ENCODE assay signal across 14 cellular contexts in the genomic region with DNA sequence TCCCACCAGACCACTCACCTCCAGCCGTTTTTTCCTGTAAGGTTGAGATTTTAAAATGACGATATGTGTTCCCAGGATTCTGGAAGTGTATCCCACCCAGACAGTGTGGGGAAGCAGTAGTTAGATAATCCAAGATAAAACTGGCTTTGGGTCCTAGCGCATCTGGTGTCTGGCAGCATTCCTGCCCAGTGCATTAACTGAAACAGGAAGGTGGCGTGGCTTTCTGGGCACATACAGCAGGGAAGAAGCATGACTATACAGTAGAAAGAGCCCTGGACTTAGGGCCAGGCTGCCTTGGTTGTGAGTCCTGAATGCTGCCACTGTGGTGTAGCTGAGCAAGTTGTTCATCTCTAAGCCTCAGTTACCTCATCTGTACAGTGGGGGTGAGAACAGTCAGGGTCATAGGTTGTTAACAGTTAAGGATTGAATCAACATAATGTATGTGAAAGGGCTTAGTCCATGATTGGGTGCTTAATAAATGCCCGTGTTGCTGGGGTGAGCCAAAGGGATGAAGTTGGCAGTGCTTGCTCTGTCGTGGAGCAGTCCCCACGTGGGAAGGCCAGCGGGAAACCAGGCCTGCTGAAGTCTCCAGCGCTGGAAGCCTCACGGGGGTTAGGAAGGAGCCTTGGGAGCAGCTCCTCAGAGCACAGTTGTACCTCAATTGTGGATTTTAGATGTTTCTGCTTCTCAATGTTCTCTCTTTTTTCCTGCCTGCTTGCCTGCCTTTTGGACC. TPM values are rescaled to one million over a fixed set of nuclear protein-coding genes. Genes with fewer than 3 reads are reported as not detected.
DNase-seq lines count a peak whose midpoint lies in the region; ATAC-seq, FAIRE-seq and TF ChIP-seq lines count a peak whose summit lies in the region.
"Had no signal": no experiment of that assay in that cellular context is flagged by ENCODE, and none has a peak within 500 bp of the region (broad histone marks: within the 10 kb centered on the region; RNA-seq: fewer than 3 reads in every experiment).

No MANE protein-coding gene starts in this region.

- peaks cover 37% of the 10 kb centered on the region for H3K4me1 ChIP-seq in HepG2 (ENCODE audit: insufficient read depth, low read length)
- H3K4me1 ChIP-seq in right lobe of liver, result peaks cover 0 to 14% (median 7%) of the 10 kb centered on the region in 4 donors
- peaks cover 1 to 4% of the 10 kb centered on the region in 2 donors for H3K4me1 ChIP-seq in aorta (ENCODE audit: control insufficient read depth in 1 of 2, insufficient read depth in 2 of 2, low read length in 2 of 2)
- H3K4me1 ChIP-seq: Caco-2 had no signal

- no peak overlapping the region for H3K4me2 ChIP-seq in HepG2 (ENCODE audit: low read depth, low read length)

- TF ChIP-seq CTCF in HepG2 (CRISPR knock-in tag; IDR thresholded peaks at IDR 0.05) (no peak), right lobe of liver (IDR thresholded peaks at IDR 0.05) (no peak)

- BruUV-seq in HepG2 (replicated peaks; lab: Mats Ljungman, UMichigan), result no TSS peak

- ATAC-seq in HepG2, result no peak
- no peak for ATAC-seq in right lobe of liver
- no peak for ATAC-seq in activated naive CD4-positive, alpha-beta T cell treated with anti-CD3 and anti-CD28 coated beads, Interleukin-2, amount 50 U/mL, for 72 hours
- no peak for ATAC-seq in aorta (ENCODE audit: low FRiP score)
- ATAC-seq in HG03354 (IDR thresholded peaks at IDR 0.05; ENCODE audit: poor library complexity, severe bottlenecking, unreplicated experiment), result no peak

- no peak for FAIRE-seq in HepG2 (lab: Jason Lieb, UNC)
- FAIRE-seq: TTC549 had no signal

- no peaks in the 10 kb centered on the region for H3K9me3 ChIP-seq in HepG2 (ENCODE audit: low read length)
- no peaks in the 10 kb centered on the region for H3K9me3 ChIP-seq in right lobe of liver
- H3K9me3 ChIP-seq in aorta (ENCODE audit: control insufficient read depth, low read length), result no peaks in the 10 kb centered on the region
- H3K9me3 ChIP-seq: Caco-2, testis had no signal

- peak overlapping the region; percentile 65 for H3K27ac ChIP-seq in HepG2 (ENCODE audit: extremely low read length, insufficient read depth, low read length)
- peak overlapping the region in 1 of 3 donors; percentile 29 for H3K27ac ChIP-seq in right lobe of liver
- H3K27ac ChIP-seq in layer of hippocampus (ENCODE audit: low read depth, low read length), result peak overlapping the region; percentile 87
- H3K27ac ChIP-seq in aorta (ENCODE audit: low read depth in 1 of 2, low read length in 2 of 2), result peak overlapping the region; percentile 52 to 84
- H3K27ac ChIP-seq: epithelial cell of prostate, testis had no signal

- CTCF ChIA-PET in HepG2 (lab: Yijun Ruan, JAX; ENCODE audit: low intra/inter-chr PET ratio, low total read pairs), result no interaction called here

- H3K9me3 Mint-ChIP-seq in activated naive CD4-positive, alpha-beta T cell treated with anti-CD3 and anti-CD28 coated beads, Interleukin-2, amount 50 U/mL, for 72 hours, result no peaks in the 10 kb centered on the region

- peaks cover 23 to 37% of the 10 kb centered on the region in 2 donors for H3K36me3 Mint-ChIP-seq in activated naive CD4-positive, alpha-beta T cell treated with anti-CD3 and anti-CD28 coated beads, Interleukin-2, amount 50 U/mL, for 72 hours

- TF ChIP-seq EP300 in HepG2 (IDR thresholded peaks at IDR 0.05; ENCODE audit: low read depth in 2 of 2, low read length in 2 of 2), result no peak
- no peak for TF ChIP-seq EP300 in HepG2 (CRISPR knock-in tag; IDR thresholded peaks at IDR 0.05; ENCODE audit: borderline replicate concordance)

- no peak overlapping the region for H2AFZ ChIP-seq in HepG2 (ENCODE audit: low read length)

- peaks cover 9% of the 10 kb centered on the region; the same call in 1 of the 2 replicates for H4K20me1 ChIP-seq in HepG2 (ENCODE audit: insufficient read depth, low read length)

- POLR2A ChIA-PET in HepG2 (lab: Yijun Ruan, JAX), result interaction anchor here (0.6 to 4.7 kb wide), 3 partner anchors 17 to 49 kb away, joined by 3 to 62 read pairs (median 7); partner anchors contain the start of gene CLTA

- TF ChIP-seq POLR2A in HepG2 (IDR thresholded peaks at IDR 0.05; ENCODE audit: insufficient read depth in 1 of 2, low read depth in 2 of 2, low read length in 2 of 2), result no peak
- no peak for TF ChIP-seq POLR2A in right lobe of liver (IDR thresholded peaks at IDR 0.05)

- H3K27me3 ChIP-seq in HepG2 (ENCODE audit: control insufficient read depth in 1 of 2, insufficient read depth in 2 of 2, low read length in 2 of 2), result no peaks in the 10 kb centered on the region
- no peaks in the 10 kb centered on the region for H3K27me3 ChIP-seq in right lobe of liver
- H3K27me3 ChIP-seq in layer of hippocampus (ENCODE audit: control insufficient read depth, insufficient read depth, low read length), result no peaks in the 10 kb centered on the region
- no peaks in the 10 kb centered on the region for H3K27me3 ChIP-seq in aorta (ENCODE audit: control insufficient read depth in 1 of 2, insufficient read depth in 2 of 2, low read length in 1 of 2)
- H3K27me3 ChIP-seq: testis had no signal

- 93% methylated on average over 10 of the region's 10 CpGs for WGBS in HepG2 (ENCODE audit: low lambda C conversion rate)
- 71% methylated on average over 7 of the region's 10 CpGs for WGBS in right lobe of liver (ENCODE audit: insufficient coverage, low coverage, low lambda C conversion rate, missing lambda C conversion rate)
- WGBS in aorta, 2 donors, result 34 to 39% methylated on average over 10 of the region's 10 CpGs

- in situ Hi-C loops in HepG2 (cut with HindIII; ENCODE audit: extremely low pct_ligation_motif_present, low pct_unique_long_range_greater_than_20kb), result no loop called here

- no peak for TF ChIP-seq RAD21 in HepG2 (CRISPR knock-in tag; IDR thresholded peaks at IDR 0.05)

- H3K36me3 ChIP-seq in HepG2 (replicated peaks in 1 of 2; ENCODE audit: control insufficient read depth in 1 of 2, insufficient read depth in 2 of 2, low read length in 2 of 2) (peaks cover 36 to 93% of the 10 kb centered on the region in 2 experiments), right lobe of liver (peaks cover 7 to 88% (median 21%) of the 10 kb centered on the region in 4 donors), aorta (ENCODE audit: control insufficient read depth in 1 of 2, insufficient read depth in 2 of 2, low read length in 1 of 2) (peaks cover 6 to 10% of the 10 kb centered on the region in 2 donors)

- H3K27ac Mint-ChIP-seq in activated naive CD4-positive, alpha-beta T cell treated with anti-CD3 and anti-CD28 coated beads, Interleukin-2, amount 50 U/mL, for 72 hours, result peak overlapping the region; percentile 82 to 86

- H3K9ac ChIP-seq in HepG2 (ENCODE audit: insufficient read depth, low read depth, low read length), result no peak overlapping the region

- DNase-seq in HepG2 (ENCODE audit: low spot score), result no peak
- no peak for DNase-seq in right lobe of liver
- DNase-seq in activated naive CD4-positive, alpha-beta T cell treated with anti-CD3 and anti-CD28 coated beads, Interleukin-2, amount 50 U/mL, for 72 hours (ENCODE audit: low spot score in 2 of 2), result no peak
- DNase-seq in aorta, result no peak
- no peak for DNase-seq in activated effector memory CD4-positive, alpha-beta T cell treated with Interleukin-2 at 50 U/mL for 16 hours
- DNase-seq in mesenteric fat pad (ENCODE audit: low spot score), result no peak
- DNase-seq: activated effector memory CD4-positive, alpha-beta T cell treated with anti-CD3 and anti-CD28 coated beads, Interleukin-2, amount 50 U/mL, for 16 hours; Caco-2; stimulated activated CD4-positive, alpha-beta T cell treated with anti-CD3 and anti-CD28 coated beads, Interleukin-2, amount 100 ng/mL, for 24 hours; testis had no signal

- H3K79me2 ChIP-seq in HepG2 (ENCODE audit: insufficient read depth, low read length), result peaks cover 21% of the 10 kb centered on the region

- no peak overlapping the region for H3K4me3 ChIP-seq in HepG2 (replicated peaks in 1 of 3; ENCODE audit: insufficient read depth in 1 of 3, low read depth in 2 of 3, low read length in 3 of 3)
- H3K4me3 ChIP-seq in right lobe of liver, result no peak overlapping the region
- H3K4me3 ChIP-seq in aorta (ENCODE audit: low read length in 2 of 2), result no peak overlapping the region
- H3K4me3 ChIP-seq: testis had no signal

- intact Hi-C loops in HepG2 (cut with micrococcal nuclease; ENCODE audit: unreplicated experiment), result no loop called here
- intact Hi-C loops in right lobe of liver (cut with DNase I), result loop anchor here in 1 of 2 donors (10.0 kb wide), 1 partner anchor 116 kb away; no protein-coding TSS in a partner anchor
- intact Hi-C loops in aorta (cut with DNase I), result no loop called here

RNA-seq across cellular contexts. Expression of gene CLTA, which starts 18.0 kb away (rescaled TPM):
- total RNA-seq in HepG2 (2016; rRNA removed; fragmentation: Illumina TruSeq; extraction: Trizol) (222 and 227 TPM in 2 replicates), right lobe of liver (100 to 1,000 TPM in 2 of 6 experiments, 10 to 100 TPM in 4; 52.3 to 154 (median 72.7) TPM), aorta (100 to 1,000 TPM; 117 to 118 TPM), mesenteric fat pad (190 TPM)
- total RNA-seq in HepG2 (2016; cell fraction: cytosol; rRNA removed; fragmentation: Illumina TruSeq; extraction: Trizol; ENCODE audit: low read depth), result 77.4 and 77.5 TPM in 2 replicates
- 223 and 230 TPM in 2 replicates for total RNA-seq in HepG2 (2016; cell fraction: insoluble cytoplasmic fraction; rRNA removed; fragmentation: Illumina TruSeq; extraction: Trizol)
- 134 and 142 TPM in 2 replicates for total RNA-seq in HepG2 (2016; cell fraction: membrane; rRNA removed; fragmentation: Illumina TruSeq; extraction: Trizol)
- total RNA-seq in HepG2 (2016; cell fraction: nucleus; rRNA removed; fragmentation: Illumina TruSeq; extraction: Trizol), result 66.4 and 74.6 TPM in 2 replicates
- polyA plus RNA-seq in HepG2 (2011; rRNA removed) (110 and 143 TPM in 2 replicates), aorta (100 to 1,000 TPM; 164 to 191 TPM)
- 131 and 141 TPM in 2 replicates for polyA plus RNA-seq in HepG2 (2011; cell fraction: cytosol; rRNA removed)
- polyA plus RNA-seq in HepG2 (2011; cell fraction: nucleus; rRNA removed), result 33.5 and 40.0 TPM in 2 replicates
- 138 and 142 TPM in 2 replicates for polyA plus RNA-seq in HepG2 (2012)
- polyA plus RNA-seq in HepG2 (2016; cell fraction: cytosol; fragmentation: Illumina TruSeq; extraction: Trizol; ENCODE audit: low read depth), result 80.6 and 83.8 TPM in 2 replicates
- 243 and 252 TPM in 2 replicates for polyA plus RNA-seq in HepG2 (2016; cell fraction: insoluble cytoplasmic fraction; fragmentation: Illumina TruSeq; extraction: Trizol; ENCODE audit: low read depth)
- polyA plus RNA-seq in HepG2 (2016; cell fraction: membrane; fragmentation: Illumina TruSeq; extraction: Trizol; ENCODE audit: low read depth), result 122 and 129 TPM in 2 replicates
- polyA plus RNA-seq in HepG2 (2016; cell fraction: nucleus; fragmentation: Illumina TruSeq; extraction: Trizol; ENCODE audit: insufficient read depth, low read depth), result 116 and 119 TPM in 2 replicates
- polyA minus RNA-seq in HepG2 (2011; rRNA and poly(A)+ RNA removed; ENCODE audit: low replicate concordance), result 57.2 and 96.3 TPM in 2 replicates
- 62.5 and 79.0 TPM in 2 replicates for polyA minus RNA-seq in HepG2 (2011; cell fraction: cytosol; rRNA and poly(A)+ RNA removed)
- polyA minus RNA-seq in HepG2 (2011; cell fraction: nucleus; rRNA and poly(A)+ RNA removed), result 17.6 and 26.5 TPM in 2 replicates
- total RNA-seq in activated naive CD4-positive, alpha-beta T cell treated with anti-CD3 and anti-CD28 coated beads, Interleukin-2, amount 50 U/mL, for 72 hours, result 100 to 1,000 TPM in 1 of 2 donors, 10 to 100 TPM in 1; 77.0 to 127 TPM

RNA-seq across cellular contexts. Expression of gene CCIN, which starts 39.5 kb away (rescaled TPM):
- total RNA-seq in HepG2 (2016; rRNA removed; fragmentation: Illumina TruSeq; extraction: Trizol) (not detected in 2 replicates), right lobe of liver (not detected), aorta (under 1 TPM; 0.68 to 0.99 TPM), mesenteric fat pad (0.87 TPM)
- not detected in 2 replicates for total RNA-seq in HepG2 (2016; cell fraction: cytosol; rRNA removed; fragmentation: Illumina TruSeq; extraction: Trizol; ENCODE audit: low read depth)
- not detected in 2 replicates for total RNA-seq in HepG2 (2016; cell fraction: insoluble cytoplasmic fraction; rRNA removed; fragmentation: Illumina TruSeq; extraction: Trizol)
- not detected in 2 replicates for total RNA-seq in HepG2 (2016; cell fraction: membrane; rRNA removed; fragmentation: Illumina TruSeq; extraction: Trizol)
- total RNA-seq in HepG2 (2016; cell fraction: nucleus; rRNA removed; fragmentation: Illumina TruSeq; extraction: Trizol), result not detected in 2 replicates
- polyA plus RNA-seq in HepG2 (2011; rRNA removed) (not detected in 2 replicates), aorta (under 1 TPM; 0.18 to 0.63 TPM)
- 0.04 TPM in 1 of 2 replicates, not detected in the other for polyA plus RNA-seq in HepG2 (2011; cell fraction: cytosol; rRNA removed)
- 0.07 TPM in 1 of 2 replicates, not detected in the other for polyA plus RNA-seq in HepG2 (2011; cell fraction: nucleus; rRNA removed)
- polyA plus RNA-seq in HepG2 (2012), result not detected in 2 replicates
- not detected in 2 replicates for polyA plus RNA-seq in HepG2 (2016; cell fraction: cytosol; fragmentation: Illumina TruSeq; extraction: Trizol; ENCODE audit: low read depth)
- polyA plus RNA-seq in HepG2 (2016; cell fraction: insoluble cytoplasmic fraction; fragmentation: Illumina TruSeq; extraction: Trizol; ENCODE audit: low read depth), result not detected in 2 replicates
- polyA plus RNA-seq in HepG2 (2016; cell fraction: membrane; fragmentation: Illumina TruSeq; extraction: Trizol; ENCODE audit: low read depth), result not detected in 2 replicates
- not detected in 2 replicates for polyA plus RNA-seq in HepG2 (2016; cell fraction: nucleus; fragmentation: Illumina TruSeq; extraction: Trizol; ENCODE audit: insufficient read depth, low read depth)
- not detected in 2 replicates for polyA minus RNA-seq in HepG2 (2011; rRNA and poly(A)+ RNA removed; ENCODE audit: low replicate concordance)
- polyA minus RNA-seq in HepG2 (2011; cell fraction: cytosol; rRNA and poly(A)+ RNA removed), result not detected in 2 replicates
- not detected in 2 replicates for polyA minus RNA-seq in HepG2 (2011; cell fraction: nucleus; rRNA and poly(A)+ RNA removed)
- not detected for total RNA-seq in activated naive CD4-positive, alpha-beta T cell treated with anti-CD3 and anti-CD28 coated beads, Interleukin-2, amount 50 U/mL, for 72 hours
- total RNA-seq: Caco-2 had no signal

RNA-seq across cellular contexts. Expression of gene GNE, which starts 49.6 kb away (rescaled TPM):
- total RNA-seq in HepG2 (2016; rRNA removed; fragmentation: Illumina TruSeq; extraction: Trizol), result 24.1 and 38.8 TPM in 2 replicates
- 4.5 and 5.6 TPM in 2 replicates for total RNA-seq in HepG2 (2016; cell fraction: cytosol; rRNA removed; fragmentation: Illumina TruSeq; extraction: Trizol; ENCODE audit: low read depth)
- 25.0 and 37.4 TPM in 2 replicates for total RNA-seq in HepG2 (2016; cell fraction: insoluble cytoplasmic fraction; rRNA removed; fragmentation: Illumina TruSeq; extraction: Trizol)
- total RNA-seq in HepG2 (2016; cell fraction: membrane; rRNA removed; fragmentation: Illumina TruSeq; extraction: Trizol), result 7.5 and 7.7 TPM in 2 replicates
- total RNA-seq in HepG2 (2016; cell fraction: nucleus; rRNA removed; fragmentation: Illumina TruSeq; extraction: Trizol), result 13.4 and 14.4 TPM in 2 replicates
- 15.9 and 16.1 TPM in 2 replicates for polyA plus RNA-seq in HepG2 (2011; rRNA removed)
- 15.4 and 20.4 TPM in 2 replicates for polyA plus RNA-seq in HepG2 (2011; cell fraction: cytosol; rRNA removed)
- polyA plus RNA-seq in HepG2 (2011; cell fraction: nucleus; rRNA removed), result 7.7 and 9.8 TPM in 2 replicates
- 13.6 and 14.9 TPM in 2 replicates for polyA plus RNA-seq in HepG2 (2012)
- polyA plus RNA-seq in HepG2 (2016; cell fraction: cytosol; fragmentation: Illumina TruSeq; extraction: Trizol; ENCODE audit: low read depth), result 0.58 and 0.62 TPM in 2 replicates
- polyA plus RNA-seq in HepG2 (2016; cell fraction: insoluble cytoplasmic fraction; fragmentation: Illumina TruSeq; extraction: Trizol; ENCODE audit: low read depth), result 27.2 and 28.0 TPM in 2 replicates
- 2.4 and 2.7 TPM in 2 replicates for polyA plus RNA-seq in HepG2 (2016; cell fraction: membrane; fragmentation: Illumina TruSeq; extraction: Trizol; ENCODE audit: low read depth)
- polyA plus RNA-seq in HepG2 (2016; cell fraction: nucleus; fragmentation: Illumina TruSeq; extraction: Trizol; ENCODE audit: insufficient read depth, low read depth), result 15.6 TPM in 2 replicates
- polyA minus RNA-seq in HepG2 (2011; rRNA and poly(A)+ RNA removed; ENCODE audit: low replicate concordance), result 51.9 and 55.1 TPM in 2 replicates
- polyA minus RNA-seq in HepG2 (2011; cell fraction: cytosol; rRNA and poly(A)+ RNA removed), result 24.8 and 24.9 TPM in 2 replicates
- polyA minus RNA-seq in HepG2 (2011; cell fraction: nucleus; rRNA and poly(A)+ RNA removed), result 16.0 and 19.8 TPM in 2 replicates
- total RNA-seq in right lobe of liver, result 100 to 1,000 TPM in 2 of 6 experiments, 10 to 100 TPM in 4; 45.4 to 133 (median 76.5) TPM
- 10 to 100 TPM; 10.0 to 18.4 TPM for total RNA-seq in activated naive CD4-positive, alpha-beta T cell treated with anti-CD3 and anti-CD28 coated beads, Interleukin-2, amount 50 U/mL, for 72 hours
- total RNA-seq in aorta, result 10 to 100 TPM; 18.3 to 21.2 TPM
- polyA plus RNA-seq in aorta, result 10 to 100 TPM in 1 of 2 donors, 1 to 10 TPM in 1; 7.1 to 12.0 TPM
- total RNA-seq in mesenteric fat pad, result 32.8 TPM
